ENCODE assay signal across 13 cellular contexts in genomic region chr15:57922780-57923179, GRCh38.
A peak's percentile ranks its signal among the peaks of the same experiment; 100 is the strongest.
DNase-seq lines count a peak whose midpoint lies in the region; FAIRE-seq and TF ChIP-seq lines count a peak whose summit lies in the region.
"Had no signal": no experiment of that assay in that cellular context is flagged by ENCODE, and none has a peak within 500 bp of the region (broad histone marks: within the 10 kb centered on the region; RNA-seq: fewer than 3 reads in every experiment).

No MANE protein-coding gene starts in this region.

- TF ChIP-seq CTCF in colonic mucosa (IDR thresholded peaks at IDR 0.05) = no peak
- TF ChIP-seq CTCF in endodermal cell (conservative IDR thresholded peaks at IDR 0.05) = no peak
- TF ChIP-seq CTCF in MM.1S (IDR thresholded peaks at IDR 0.05; ENCODE audit: low read length) = no peak
- no peak for TF ChIP-seq CTCF in ascending aorta (IDR thresholded peaks at IDR 0.05)

- H3K4me3 ChIP-seq in colonic mucosa (no peak overlapping the region), small intestine (ENCODE audit: low read depth in 1 of 2, low read length in 2 of 2) (peak overlapping the region in 1 of 2 donors; percentile 16), endodermal cell (ENCODE audit: low read length) (no peak overlapping the region), MM.1S (ENCODE audit: low read length) (no peak overlapping the region), ascending aorta (no peak overlapping the region)
- H3K4me3 ChIP-seq: smooth muscle cell had no signal

- no peaks in the 10 kb centered on the region for H4K20me1 ChIP-seq in MM.1S (ENCODE audit: insufficient read depth, low read length)

- H3K9me3 ChIP-seq in colonic mucosa (no peaks in the 10 kb centered on the region), small intestine (ENCODE audit: control insufficient read depth, low read depth) (no peaks in the 10 kb centered on the region), endodermal cell (ENCODE audit: control insufficient read depth, low read length) (no peaks in the 10 kb centered on the region), MM.1S (replicated peaks; ENCODE audit: insufficient read depth, low read length) (no peaks in the 10 kb centered on the region), ascending aorta (no peaks in the 10 kb centered on the region)

- H3K36me3 ChIP-seq in colonic mucosa (no peaks in the 10 kb centered on the region), small intestine (ENCODE audit: control insufficient read depth in 2 of 2, insufficient read depth in 2 of 2, low read length in 2 of 2) (no peaks in the 10 kb centered on the region), endodermal cell (ENCODE audit: control insufficient read depth, insufficient read depth, low read length) (no peaks in the 10 kb centered on the region), MM.1S (replicated peaks; ENCODE audit: insufficient read depth, low read length) (no peaks in the 10 kb centered on the region), ascending aorta (no peaks in the 10 kb centered on the region)

- no peak overlapping the region for H3K27ac Mint-ChIP-seq in endodermal cell
- H3K27ac Mint-ChIP-seq: B cell had no signal

- H3K4me1 Mint-ChIP-seq in endodermal cell = peaks cover 12% of the 10 kb centered on the region
- H3K4me1 Mint-ChIP-seq: B cell had no signal

- DNase-seq in Daoy (ENCODE audit: low read depth) (peak; percentile 45), colonic mucosa (peak; percentile 78), kidney tubule cell (ENCODE audit: low spot score) (peak; percentile 77), small intestine (peak; percentile 7), endodermal cell (no peak), MM.1S (no peak), ascending aorta (ENCODE audit: low spot score in 2 of 2) (no peak)
- DNase-seq in activated naive CD4-positive, alpha-beta T cell treated with Interleukin-2 at 50 U/mL for 16 hours = no peak
- DNase-seq: effector memory CD4-positive, alpha-beta T cell; GDM1; NCI-H510A had no signal

- H3K27me3 ChIP-seq in colonic mucosa (no peaks in the 10 kb centered on the region), small intestine (ENCODE audit: control insufficient read depth in 2 of 2, insufficient read depth in 2 of 2, low read length in 2 of 2) (no peaks in the 10 kb centered on the region), endodermal cell (ENCODE audit: control insufficient read depth, insufficient read depth, low read length, poor library complexity, severe bottlenecking) (no peaks in the 10 kb centered on the region), MM.1S (replicated peaks; ENCODE audit: insufficient read depth, low read length) (no peaks in the 10 kb centered on the region), ascending aorta (no peaks in the 10 kb centered on the region)

- no peak for FAIRE-seq in small intestine (lab: Jason Lieb, UNC)

- H3K36me3 Mint-ChIP-seq in endodermal cell (ENCODE audit: low read depth) = no peaks in the 10 kb centered on the region

- WGBS in small intestine, 3 donors = 50 to 55% (median 54%) methylated on average over 5 of the region's 5 CpGs
- WGBS in endodermal cell (ENCODE audit: insufficient coverage in 1 of 2, insufficient read length in 1 of 2), 2 experiments = 90 to 100% methylated on average over 3 to 5 of the region's 5 CpGs

- no peaks in the 10 kb centered on the region for H3K27me3 Mint-ChIP-seq in endodermal cell (ENCODE audit: insufficient read depth)

- H3F3A ChIP-seq in MM.1S (ENCODE audit: insufficient read depth, low read length) = no peaks in the 10 kb centered on the region

- H2AFZ ChIP-seq in MM.1S (ENCODE audit: low read length) = no peak overlapping the region

- H3K27ac ChIP-seq in colonic mucosa = peak overlapping the region; percentile 59
- no peak overlapping the region for H3K27ac ChIP-seq in small intestine (ENCODE audit: low read depth in 1 of 2, low read length in 1 of 2)
- no peak overlapping the region for H3K27ac ChIP-seq in endodermal cell (ENCODE audit: low read depth, low read length)
- no peak overlapping the region for H3K27ac ChIP-seq in MM.1S (ENCODE audit: low read length)
- H3K27ac ChIP-seq in ascending aorta = peak overlapping the region in 1 of 2 donors; percentile 66

- no peak overlapping the region for H3K4me3 Mint-ChIP-seq in endodermal cell
- H3K4me3 Mint-ChIP-seq: B cell had no signal

- H3K9ac ChIP-seq in colonic mucosa (ENCODE audit: low read depth in 2 of 2, low read length in 2 of 2) (no peak overlapping the region), endodermal cell (ENCODE audit: extremely low read depth, low read length, poor library complexity, severe bottlenecking) (no peak overlapping the region), MM.1S (ENCODE audit: low read length) (no peak overlapping the region)

- intact Hi-C loops in colonic mucosa (cut with DNase I) (no loop called here), ascending aorta (cut with DNase I) (no loop called here)

- no peak overlapping the region for H3K4me2 ChIP-seq in MM.1S (ENCODE audit: low read depth, low read length)
- H3K4me2 ChIP-seq: smooth muscle cell had no signal

- H3K4me1 ChIP-seq in colonic mucosa (peaks cover 5% of the 10 kb centered on the region), small intestine (ENCODE audit: control insufficient read depth in 2 of 2, insufficient read depth in 1 of 2, low read depth in 1 of 2, low read length in 1 of 2) (peaks cover 0 to 9% of the 10 kb centered on the region in 2 donors), endodermal cell (ENCODE audit: control insufficient read depth, insufficient read depth, low read length) (no peaks in the 10 kb centered on the region), MM.1S (ENCODE audit: low read length) (no peaks in the 10 kb centered on the region), ascending aorta (peaks cover 0 to 11% of the 10 kb centered on the region in 2 donors)

- H3K9me3 Mint-ChIP-seq in endodermal cell = no peaks in the 10 kb centered on the region

- no peaks in the 10 kb centered on the region for H3K79me2 ChIP-seq in MM.1S (ENCODE audit: low read length)

- no peaks in the 10 kb centered on the region for H3K9me2 ChIP-seq in MM.1S (replicated peaks; ENCODE audit: insufficient read depth, low read length)

Comparison
In these comparisons a context has a peak if more than half of its experiments do, and no peak if none do; other contexts are left out.
1. DNase-seq: peak in Daoy (single experiment), colonic mucosa (single experiment), kidney tubule cell (single experiment) and small intestine (single experiment); none in endodermal cell (single experiment), MM.1S (single experiment), activated naive CD4-positive, alpha-beta T cell treated with Interleukin-2 at 50 U/mL for 16 hours (single experiment) and ascending aorta (0 of 2).